8 cellular contexts compared by ENCODE assay signal in genomic region chr15:71295242-71296031, GRCh38.
A peak's percentile ranks its signal among the peaks of the same experiment; 100 is the strongest.
DNase-seq lines count a peak whose midpoint lies in the region; ATAC-seq and TF ChIP-seq lines count a peak whose summit lies in the region.

No MANE protein-coding gene starts in this region.

- POLR2A ChIA-PET in naive thymus-derived CD4-positive, alpha-beta T cell (lab: Charles Lee) = no interaction called here

- H3K9me3 Mint-ChIP-seq in naive thymus-derived CD4-positive, alpha-beta T cell = peaks cover 0 to 4% (median 0%) of the 10 kb centered on the region in 11 donors

- CTCF ChIA-PET in naive thymus-derived CD4-positive, alpha-beta T cell (lab: Charles Lee) = no interaction called here

- H3K4me1 Mint-ChIP-seq in naive thymus-derived CD4-positive, alpha-beta T cell = peaks cover 4 to 32% (median 28%) of the 10 kb centered on the region in 7 donors

- peaks cover 10% of the 10 kb centered on the region for H3K4me1 ChIP-seq in BE2C
- peaks cover 9 to 11% of the 10 kb centered on the region in 2 donors for H3K4me1 ChIP-seq in naive thymus-derived CD4-positive, alpha-beta T cell (ENCODE audit: control insufficient read depth in 2 of 2, insufficient read depth in 2 of 2, low read length in 2 of 2)

- H3K27me3 ChIP-seq in BE2C = no peaks in the 10 kb centered on the region
- no peaks in the 10 kb centered on the region for H3K27me3 ChIP-seq in MG63
- H3K27me3 ChIP-seq in naive thymus-derived CD4-positive, alpha-beta T cell (ENCODE audit: control insufficient read depth in 2 of 2, insufficient read depth in 2 of 2, low read length in 2 of 2) = no peaks in the 10 kb centered on the region

- H3K9me3 ChIP-seq in BE2C (no peaks in the 10 kb centered on the region), MG63 (no peaks in the 10 kb centered on the region)
- H3K9me3 ChIP-seq in naive thymus-derived CD4-positive, alpha-beta T cell (ENCODE audit: control insufficient read depth in 2 of 3, low read length in 3 of 3) = no peaks in the 10 kb centered on the region

- peaks cover 0 to 4% (median 0%) of the 10 kb centered on the region in 5 donors for H3K36me3 Mint-ChIP-seq in naive thymus-derived CD4-positive, alpha-beta T cell

- ATAC-seq in naive thymus-derived CD4-positive, alpha-beta T cell = peak; percentile 62
- ATAC-seq in HG02642 (IDR thresholded peaks at IDR 0.05; ENCODE audit: poor library complexity, unreplicated experiment) = no peak

- TF ChIP-seq CTCF in BE2C (IDR thresholded peaks at IDR 0.05; ENCODE audit: low read depth, low read length) (no peak), choroid plexus epithelial cell (conservative IDR thresholded peaks at IDR 0.05; ENCODE audit: low read depth, low read length) (no peak)

- H3K4me3 ChIP-seq in BE2C (ENCODE audit: low read depth, low read length) (no peak overlapping the region), MG63 (no peak overlapping the region), choroid plexus epithelial cell (ENCODE audit: low read depth, low read length) (no peak overlapping the region)
- H3K4me3 ChIP-seq in naive thymus-derived CD4-positive, alpha-beta T cell (ENCODE audit: low read length) = no peak overlapping the region

- DNase-seq in BE2C = peak; percentile 63
- DNase-seq in MG63 = peak; percentile 84
- DNase-seq in choroid plexus epithelial cell (ENCODE audit: low read depth) = peak; percentile 97
- DNase-seq in naive thymus-derived CD4-positive, alpha-beta T cell = no peak
- DNase-seq in NCI-H748 (lab: John Stamatoyannopoulos, UW; ENCODE audit: unreplicated experiment) = no peak
- no peak for DNase-seq in activated gamma-delta T cell (lab: John Stamatoyannopoulos, UW)
- no peak for DNase-seq in NCI-H510A treated with DMSO at 0.1 percent for 48 hours (lab: John Stamatoyannopoulos, UW)

- H3K36me3 ChIP-seq in BE2C = no peaks in the 10 kb centered on the region
- peaks cover 20% of the 10 kb centered on the region for H3K36me3 ChIP-seq in MG63
- H3K36me3 ChIP-seq in naive thymus-derived CD4-positive, alpha-beta T cell (ENCODE audit: control insufficient read depth in 2 of 3, insufficient read depth in 3 of 3, low read length in 3 of 3) = no peaks in the 10 kb centered on the region

- peaks cover 0 to 16% (median 4%) of the 10 kb centered on the region in 5 donors for H3K27me3 Mint-ChIP-seq in naive thymus-derived CD4-positive, alpha-beta T cell

- no peak overlapping the region for H3K4me3 Mint-ChIP-seq in naive thymus-derived CD4-positive, alpha-beta T cell

- intact Hi-C loops in naive thymus-derived CD4-positive, alpha-beta T cell (cut with micrococcal nuclease) = no loop called here

- no peak overlapping the region for H3K27ac ChIP-seq in naive thymus-derived CD4-positive, alpha-beta T cell (ENCODE audit: low read depth, low read length)

- no peak overlapping the region for H3K27ac Mint-ChIP-seq in naive thymus-derived CD4-positive, alpha-beta T cell

Comparison
In these comparisons a context has a peak if more than half of its experiments do, and no peak if none do; other contexts are left out.
1. DNase-seq: peak in BE2C (single experiment), MG63 (single experiment) and choroid plexus epithelial cell (single experiment); none in naive thymus-derived CD4-positive, alpha-beta T cell (0 of 9), NCI-H748 (single experiment), activated gamma-delta T cell (single experiment) and NCI-H510A treated with DMSO at 0.1 percent for 48 hours (single experiment).